In the genomic region with DNA sequence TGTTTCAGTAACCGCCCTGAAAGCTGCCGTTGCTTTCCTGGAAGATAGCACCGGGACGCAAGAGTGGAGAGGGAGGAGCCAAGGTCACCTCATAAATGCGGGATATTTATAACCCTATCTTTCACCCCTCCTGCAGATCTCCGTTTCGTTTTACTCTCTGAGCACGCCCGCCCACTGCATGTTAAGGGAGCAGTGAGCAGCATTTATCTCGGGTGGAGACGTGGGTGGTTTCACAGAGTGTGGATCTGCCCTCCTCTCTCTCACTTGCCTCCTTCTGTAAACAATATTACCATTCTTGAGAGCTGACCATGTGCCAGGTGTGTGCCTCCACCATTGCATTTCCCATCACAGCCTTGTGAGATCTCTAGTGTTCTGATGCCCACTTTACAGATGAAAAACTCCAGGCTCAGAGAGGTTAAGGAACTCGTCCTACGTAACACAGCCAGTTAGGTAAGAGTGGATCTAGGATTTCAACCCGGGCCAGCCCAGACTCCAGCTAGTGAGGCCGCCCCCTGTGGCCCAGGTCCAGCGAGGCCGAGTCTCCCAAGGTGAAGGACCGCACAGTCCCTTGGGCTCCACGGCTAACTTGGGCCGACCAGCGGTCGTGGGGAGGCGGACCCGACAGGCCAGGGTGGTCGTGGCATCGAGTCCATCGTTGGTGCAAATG, we compare ENCODE assay signal across 8 cellular contexts. TPM values are rescaled to one million over a fixed set of nuclear protein-coding genes. Genes with fewer than 3 reads are reported as not detected.
A peak's percentile ranks its signal among the peaks of the same experiment; 100 is the strongest.
DNase-seq lines count a peak whose midpoint lies in the region; ATAC-seq, FAIRE-seq and TF ChIP-seq lines count a peak whose summit lies in the region.

No MANE protein-coding gene starts in this region.

- H3K36me3 ChIP-seq in heart right ventricle = no peaks in the 10 kb centered on the region

- DNase-seq in 8988T = peak; percentile 44
- DNase-seq in GM12892 (ENCODE audit: insufficient read length) = peak; percentile 49
- peak; percentile 49 for DNase-seq in NCI-H2227 treated with DMSO at 0.1 percent for 48 hours (lab: John Stamatoyannopoulos, UW)
- peak; percentile 76 for DNase-seq in heart right ventricle
- peak in 7 of 10 donors; percentile 26 to 92 (median 60) for DNase-seq in posterior cingulate gyrus
- no peak for DNase-seq in UCSD-AML1 (lab: John Stamatoyannopoulos, UW; ENCODE audit: unreplicated experiment)

- H3K4me1 ChIP-seq in heart right ventricle = peaks cover 0 to 58% (median 15%) of the 10 kb centered on the region in 9 donors

- TF ChIP-seq POLR2A in GM12892 (IDR thresholded peaks at IDR 0.05; ENCODE audit: low read depth, low read length) = no peak

- ATAC-seq in HG02798 (IDR thresholded peaks at IDR 0.05; ENCODE audit: poor library complexity, unreplicated experiment) (peak; percentile 72), heart right ventricle (peak; percentile 71 to 92 (median 88))

- H3K27me3 ChIP-seq in heart right ventricle = peaks cover 0 to 5% (median 0%) of the 10 kb centered on the region in 7 donors

- peak overlapping the region; percentile 90 to 95 (median 92) for H3K27ac ChIP-seq in heart right ventricle

- FAIRE-seq in GM12892 (lab: Jason Lieb, UNC) = peak; percentile 85

- H3K4me3 ChIP-seq in heart right ventricle = peak overlapping the region; percentile 54 to 88 (median 70)

- H3K9me3 ChIP-seq in heart right ventricle = no peaks in the 10 kb centered on the region

- no peaks in the 10 kb centered on the region for H3K36me3 Mint-ChIP-seq in activated naive CD4-positive, alpha-beta T cell treated with anti-CD3 and anti-CD28 coated beads, Interleukin-2, amount 50 U/mL, for 24 hours

- no peak overlapping the region for H3K27ac Mint-ChIP-seq in activated naive CD4-positive, alpha-beta T cell treated with anti-CD3 and anti-CD28 coated beads, Interleukin-2, amount 50 U/mL, for 24 hours

- TF ChIP-seq CTCF in heart right ventricle (IDR thresholded peaks at IDR 0.05) = no peak

- H3K9me3 Mint-ChIP-seq in activated naive CD4-positive, alpha-beta T cell treated with anti-CD3 and anti-CD28 coated beads, Interleukin-2, amount 50 U/mL, for 24 hours = no peaks in the 10 kb centered on the region

- peak overlapping the region; percentile 75 for H3K4me3 Mint-ChIP-seq in activated naive CD4-positive, alpha-beta T cell treated with anti-CD3 and anti-CD28 coated beads, Interleukin-2, amount 50 U/mL, for 24 hours

- 9 to 12% methylated on average over 27 of the region's 27 CpGs for WGBS in heart right ventricle, 2 donors

- peaks cover 12% of the 10 kb centered on the region for H3K4me1 Mint-ChIP-seq in activated naive CD4-positive, alpha-beta T cell treated with anti-CD3 and anti-CD28 coated beads, Interleukin-2, amount 50 U/mL, for 24 hours

- peaks cover 1% of the 10 kb centered on the region for H3K27me3 Mint-ChIP-seq in activated naive CD4-positive, alpha-beta T cell treated with anti-CD3 and anti-CD28 coated beads, Interleukin-2, amount 50 U/mL, for 24 hours

- intact Hi-C loops in heart right ventricle (cut with DNase I) (loop anchor here in 3 of 10 donors (1.0 to 5.0 kb wide), 3 partner anchors 9 to 37 kb away; no protein-coding TSS in a partner anchor), posterior cingulate gyrus (cut with DNase I) (no loop called here)

RNA-seq across cellular contexts. Expression of a gene that starts 16.9 kb away (rescaled TPM):
- 7.3 TPM for polyA plus RNA-seq in GM12892 (2012; ENCODE audit: missing spikeins)
- total RNA-seq in heart right ventricle = 10 to 100 TPM in 9 of 10 donors, 1 to 10 TPM in 1; 9.9 to 76.7 (median 15.1) TPM
- 10 to 100 TPM; 24.7 to 27.0 TPM for polyA plus RNA-seq in heart right ventricle

RNA-seq across cellular contexts. Expression of a gene that starts 49.5 kb away (rescaled TPM):
- 82.3 TPM for polyA plus RNA-seq in GM12892 (2012; ENCODE audit: missing spikeins)
- total RNA-seq in heart right ventricle = 10 to 100 TPM; 70.5 to 95.6 (median 77.7) TPM
- 100 to 1,000 TPM in 1 of 2 donors, 10 to 100 TPM in 1; 80.2 to 144 TPM for polyA plus RNA-seq in heart right ventricle

RNA-seq across cellular contexts. Expression of a gene that starts 49.8 kb away (rescaled TPM):
- polyA plus RNA-seq in GM12892 (2012; ENCODE audit: missing spikeins) = 3.2 TPM
- total RNA-seq in heart right ventricle = 10 to 100 TPM; 11.4 to 16.3 (median 13.0) TPM
- 1 to 10 TPM; 3.0 to 4.9 TPM for polyA plus RNA-seq in heart right ventricle
